20 cellular contexts compared by ENCODE assay signal in genomic region chr10:52517017-52517416, GRCh38.
DNase-seq lines count a peak whose midpoint lies in the region; ATAC-seq and TF ChIP-seq lines count a peak whose summit lies in the region.
"Had no signal": no experiment of that assay in that cellular context is flagged by ENCODE, and none has a peak within 500 bp of the region (broad histone marks: within the 10 kb centered on the region; RNA-seq: fewer than 3 reads in every experiment).

No MANE protein-coding gene starts in this region.

- DNase-seq in AG10803 (ENCODE audit: low read depth) (peak; percentile 40), IMR-90 (no peak), dermis blood vessel endothelial cell (peak; percentile 1), sigmoid colon (no peak), dorsolateral prefrontal cortex (no peak)
- DNase-seq: activated CD4-positive, alpha-beta T cell treated with anti-CD3 and anti-CD28 coated beads, Interleukin-2, amount 50 U/mL, for 48 hours; activated gamma-delta T cell treated with Interleukin-2 at 50 U/mL for 16 hours; amygdala; CD4-positive, CD25-positive, alpha-beta regulatory T cell; erythroblast; left colon; NCI-H1694; NCI-H226; nucleus accumbens; right cardiac atrium; stimulated activated CD4-positive, alpha-beta T cell treated with anti-CD3 and anti-CD28 coated beads, Interleukin-15, amount 100 ng/mL, for 24 hours had no signal

- WGBS in IMR-90 (ENCODE audit: extremely low coverage in 2 of 2, insufficient read length in 1 of 2), 2 experiments, result no CpG with 5 or more reads among the region's 2 CpGs
- 18 to 58% methylated on average over 2 of the region's 2 CpGs for WGBS in sigmoid colon, 2 donors

- H2AFZ ChIP-seq in IMR-90 (replicated peaks; ENCODE audit: low read length, poor library complexity) (peak overlapping the region; percentile 47), neural cell (ENCODE audit: low read depth, low read length) (no peak overlapping the region)

- BruUV-seq in IMR-90 (replicated peaks; lab: Mats Ljungman, UMichigan), result no TSS peak

- H3K4me3 ChIP-seq in AG10803 (ENCODE audit: low read length) (no peak overlapping the region), IMR-90 (ENCODE audit: insufficient read depth, low read depth, low read length) (no peak overlapping the region), neural cell (ENCODE audit: low read length) (no peak overlapping the region), sigmoid colon (no peak overlapping the region), dorsolateral prefrontal cortex (no peak overlapping the region)

- TF ChIP-seq RAD21 in IMR-90 (IDR thresholded peaks at IDR 0.05; ENCODE audit: low read length) (no peak), neural cell (conservative IDR thresholded peaks at IDR 0.05) (no peak)

- no peaks in the 10 kb centered on the region for H4K20me1 ChIP-seq in IMR-90 (ENCODE audit: insufficient read depth, low read length)
- no peaks in the 10 kb centered on the region for H4K20me1 ChIP-seq in neural cell (ENCODE audit: insufficient read depth)

- dilution Hi-C loops in IMR-90 (cut with HindIII; ENCODE audit: low sequenced_read_pairs, unreplicated experiment), result no loop called here

- no peak for TF ChIP-seq CTCF in AG10803 (conservative IDR thresholded peaks at IDR 0.05; ENCODE audit: low read length)
- no peak for TF ChIP-seq CTCF in IMR-90 (conservative IDR thresholded peaks at IDR 0.05; ENCODE audit: low read depth, low read length)
- no peak for TF ChIP-seq CTCF in neural cell (IDR thresholded peaks at IDR 0.05; ENCODE audit: poor library complexity, severe bottlenecking)
- no peak for TF ChIP-seq CTCF in sigmoid colon (IDR thresholded peaks at IDR 0.05)
- no peak for TF ChIP-seq CTCF in dorsolateral prefrontal cortex (IDR thresholded peaks at IDR 0.05 in 54 of 56, conservative IDR thresholded peaks at IDR 0.05 in 2 of 56; ENCODE audit: low read depth in 1 of 56, partially characterized antibody in 56 of 56)

- H3K9me1 ChIP-seq in IMR-90 (ENCODE audit: insufficient read depth, low read length), result no peaks in the 10 kb centered on the region

- H3K9me3 ChIP-seq in IMR-90 (ENCODE audit: control insufficient read depth, insufficient read depth, low read length), result no peaks in the 10 kb centered on the region; the same call in 1 of the 2 replicates
- H3K9me3 ChIP-seq in neural cell (ENCODE audit: low read length), result no peaks in the 10 kb centered on the region
- no peaks in the 10 kb centered on the region for H3K9me3 ChIP-seq in sigmoid colon

- H3F3A ChIP-seq in neural cell (ENCODE audit: insufficient read depth, low read length, poor library complexity, severe bottlenecking), result no peaks in the 10 kb centered on the region

- in situ Hi-C loops in IMR-90 (cut with MboI; ENCODE audit: low sequenced_read_pairs), result no loop called here

- no peaks in the 10 kb centered on the region for H3K9me2 ChIP-seq in neural cell (ENCODE audit: insufficient read depth, low read length)

- H3K56ac ChIP-seq in IMR-90 (ENCODE audit: extremely low read depth, insufficient read depth, low read length), result no peak overlapping the region

- H3K4me2 ChIP-seq in IMR-90 (ENCODE audit: low read depth, low read length) (no peak overlapping the region), neural cell (ENCODE audit: low read length) (no peak overlapping the region)

- no peak for TF ChIP-seq POLR2A in IMR-90 (IDR thresholded peaks at IDR 0.05; ENCODE audit: low read depth, low read length)
- TF ChIP-seq POLR2A in sigmoid colon (IDR thresholded peaks at IDR 0.05), result no peak

- ATAC-seq in IMR-90 (ENCODE audit: low read depth) (no peak), GM19324 (IDR thresholded peaks at IDR 0.05; ENCODE audit: low FRiP score, unreplicated experiment) (no peak), GM19035 (IDR thresholded peaks at IDR 0.05; ENCODE audit: unreplicated experiment) (no peak)
- ATAC-seq: left colon, right cardiac atrium had no signal

- H3K9ac ChIP-seq in IMR-90 (ENCODE audit: low read depth, low read length) (no peak overlapping the region), neural cell (ENCODE audit: low read length) (no peak overlapping the region)

- TF ChIP-seq EP300 in neural cell (conservative IDR thresholded peaks at IDR 0.05; ENCODE audit: poor library complexity, severe bottlenecking) (peak; percentile 38), sigmoid colon (IDR thresholded peaks at IDR 0.05) (no peak)

- no peak overlapping the region for H2BK20ac ChIP-seq in IMR-90 (ENCODE audit: low read depth, low read length)

- peak overlapping the region; percentile 28; the same call in 1 of the 3 replicates for H2BK15ac ChIP-seq in IMR-90 (ENCODE audit: low read depth, low read length)

- POLR2A ChIA-PET in IMR-90 (lab: Charles Lee; ENCODE audit: unreplicated experiment), result no interaction called here

- intact Hi-C loops in IMR-90 (cut with micrococcal nuclease) (no loop called here), sigmoid colon (cut with DNase I) (no loop called here), dorsolateral prefrontal cortex (cut with DNase I) (no loop called here)

- H4K8ac ChIP-seq in IMR-90 (ENCODE audit: low read depth in 2 of 2, low read length in 2 of 2), result peak overlapping the region in 1 of 2 experiments; percentile 19; a peak in 1 of 4 replicates

- no peak overlapping the region for H4K5ac ChIP-seq in IMR-90 (ENCODE audit: low read depth, low read length)

- H3K27ac ChIP-seq in IMR-90 (ENCODE audit: insufficient read depth, low read length) (no peak overlapping the region), neural cell (ENCODE audit: low read length) (no peak overlapping the region), sigmoid colon (no peak overlapping the region), dorsolateral prefrontal cortex (no peak overlapping the region)
- H3K27ac ChIP-seq: HL-60 had no signal

- no peak overlapping the region for H2AK9ac ChIP-seq in IMR-90 (replicated peaks; ENCODE audit: low read depth, low read length, poor library complexity)

- 0 out of 2 replicates have a peak overlapping the region, but pooled peaks have one; percentile 5 for H3K14ac ChIP-seq in IMR-90 (replicated peaks; ENCODE audit: low read depth, low read length)

- no peaks in the 10 kb centered on the region for H3K79me2 ChIP-seq in neural cell (replicated peaks; ENCODE audit: insufficient read depth, low read length)

- no peak overlapping the region; the same call in 1 of the 2 replicates for H2AK5ac ChIP-seq in IMR-90 (ENCODE audit: low read depth, low read length)

- no peak overlapping the region for H3K23ac ChIP-seq in IMR-90 (ENCODE audit: low read depth, low read length)

- H3K4me1 ChIP-seq in IMR-90 (ENCODE audit: control insufficient read depth, insufficient read depth, low read length), result no peaks in the 10 kb centered on the region; the same call in 1 of the 2 replicates
- H3K4me1 ChIP-seq in sigmoid colon, result no peaks in the 10 kb centered on the region

- no peaks in the 10 kb centered on the region for H3K27me3 ChIP-seq in IMR-90 (ENCODE audit: control insufficient read depth, insufficient read depth, low read length)
- no peaks in the 10 kb centered on the region for H3K27me3 ChIP-seq in neural cell (ENCODE audit: insufficient read depth, low read depth, low read length)
- no peaks in the 10 kb centered on the region for H3K27me3 ChIP-seq in sigmoid colon
- H3K27me3 ChIP-seq in dorsolateral prefrontal cortex, result peaks cover 0 to 4% (median 0%) of the 10 kb centered on the region in 45 donors

- no peak overlapping the region for H3K18ac ChIP-seq in IMR-90 (ENCODE audit: low read depth, low read length)

- H3K4ac ChIP-seq in IMR-90 (ENCODE audit: low read depth, low read length), result no peak overlapping the region

- no peak overlapping the region for H4K91ac ChIP-seq in IMR-90 (ENCODE audit: insufficient read depth, low read depth, low read length)

- CTCF ChIA-PET in IMR-90 (lab: Yijun Ruan, JAX), result no interaction called here

- H2BK120ac ChIP-seq in IMR-90 (ENCODE audit: low read depth, low read length), result peak overlapping the region; percentile 11; the same call in 1 of the 2 replicates

- H3K36me3 ChIP-seq in IMR-90 (ENCODE audit: control insufficient read depth, insufficient read depth, low read length) (no peaks in the 10 kb centered on the region), neural cell (ENCODE audit: insufficient read depth, low read length) (no peaks in the 10 kb centered on the region), sigmoid colon (no peaks in the 10 kb centered on the region)

- no peaks in the 10 kb centered on the region for H3K79me1 ChIP-seq in IMR-90 (ENCODE audit: low read depth in 1 of 2, low read length in 2 of 2)

- H2BK5ac ChIP-seq in IMR-90 (ENCODE audit: low read depth, low read length, poor library complexity, severe bottlenecking), result no peak overlapping the region

TF ChIP-seq in IMR-90, 13 proteins besides CTCF, POLR2A, EP300 and RAD21 (continues in another document):
- no peak for TF ChIP-seq BHLHE40 (IDR thresholded peaks at IDR 0.05; ENCODE audit: low read depth, low read length)
- no peak for TF ChIP-seq SMC3 (IDR thresholded peaks at IDR 0.05; ENCODE audit: low read depth, low read length)
- TF ChIP-seq CEBPB (IDR thresholded peaks at IDR 0.05; ENCODE audit: low read depth, low read length), result no peak
- TF ChIP-seq FOS (IDR thresholded peaks at IDR 0.05; ENCODE audit: low read depth, low read length), result no peak
- no peak for TF ChIP-seq RFX5 (IDR thresholded peaks at IDR 0.05; ENCODE audit: low read depth, low read length)
- no peak for TF ChIP-seq RCOR1 (IDR thresholded peaks at IDR 0.05; ENCODE audit: insufficient replicate concordance, low read length)

TF ChIP-seq in neural cell, 6 proteins besides CTCF, POLR2A, EP300 and RAD21 (continues in another document):
- TF ChIP-seq, protein P1, sequence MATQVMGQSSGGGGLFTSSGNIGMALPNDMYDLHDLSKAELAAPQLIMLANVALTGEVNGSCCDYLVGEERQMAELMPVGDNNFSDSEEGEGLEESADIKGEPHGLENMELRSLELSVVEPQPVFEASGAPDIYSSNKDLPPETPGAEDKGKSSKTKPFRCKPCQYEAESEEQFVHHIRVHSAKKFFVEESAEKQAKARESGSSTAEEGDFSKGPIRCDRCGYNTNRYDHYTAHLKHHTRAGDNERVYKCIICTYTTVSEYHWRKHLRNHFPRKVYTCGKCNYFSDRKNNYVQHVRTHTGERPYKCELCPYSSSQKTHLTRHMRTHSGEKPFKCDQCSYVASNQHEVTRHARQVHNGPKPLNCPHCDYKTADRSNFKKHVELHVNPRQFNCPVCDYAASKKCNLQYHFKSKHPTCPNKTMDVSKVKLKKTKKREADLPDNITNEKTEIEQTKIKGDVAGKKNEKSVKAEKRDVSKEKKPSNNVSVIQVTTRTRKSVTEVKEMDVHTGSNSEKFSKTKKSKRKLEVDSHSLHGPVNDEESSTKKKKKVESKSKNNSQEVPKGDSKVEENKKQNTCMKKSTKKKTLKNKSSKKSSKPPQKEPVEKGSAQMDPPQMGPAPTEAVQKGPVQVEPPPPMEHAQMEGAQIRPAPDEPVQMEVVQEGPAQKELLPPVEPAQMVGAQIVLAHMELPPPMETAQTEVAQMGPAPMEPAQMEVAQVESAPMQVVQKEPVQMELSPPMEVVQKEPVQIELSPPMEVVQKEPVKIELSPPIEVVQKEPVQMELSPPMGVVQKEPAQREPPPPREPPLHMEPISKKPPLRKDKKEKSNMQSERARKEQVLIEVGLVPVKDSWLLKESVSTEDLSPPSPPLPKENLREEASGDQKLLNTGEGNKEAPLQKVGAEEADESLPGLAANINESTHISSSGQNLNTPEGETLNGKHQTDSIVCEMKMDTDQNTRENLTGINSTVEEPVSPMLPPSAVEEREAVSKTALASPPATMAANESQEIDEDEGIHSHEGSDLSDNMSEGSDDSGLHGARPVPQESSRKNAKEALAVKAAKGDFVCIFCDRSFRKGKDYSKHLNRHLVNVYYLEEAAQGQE (IDR thresholded peaks at IDR 0.05; ENCODE audit: borderline replicate concordance), result no peak

Comparison
In these comparisons a context has a peak if more than half of its experiments do, and no peak if none do; other contexts are left out.
1. DNase-seq: peak in AG10803 (single experiment) and dermis blood vessel endothelial cell (single experiment); none in IMR-90 (single experiment), sigmoid colon (single experiment) and dorsolateral prefrontal cortex (0 of 10).